Comparison of ENCODE assay signal across 13 cellular contexts in genomic region chr7:43757073-43757720, GRCh38. TPM values are rescaled to one million over a fixed set of nuclear protein-coding genes. Genes with fewer than 3 reads are reported as not detected.
A peak's percentile ranks its signal among the peaks of the same experiment; 100 is the strongest.
DNase-seq lines count a peak whose midpoint lies in the region; ATAC-seq and TF ChIP-seq lines count a peak whose summit lies in the region.
"Had no signal": no experiment of that assay in that cellular context is flagged by ENCODE, and none has a peak within 500 bp of the region (broad histone marks: within the 10 kb centered on the region; RNA-seq: fewer than 3 reads in every experiment).

No MANE protein-coding gene starts in this region.

- H3K4me3 Mint-ChIP-seq in activated naive CD4-positive, alpha-beta T cell treated with anti-CD3 and anti-CD28 coated beads, Interleukin-2, amount 50 U/mL, for 24 hours, result peak overlapping the region; percentile 70
- H3K4me3 Mint-ChIP-seq in activated B cell treated with CpG ODN at 0.5 μM for 24 hours, result peak overlapping the region; percentile 80
- peak overlapping the region; percentile 80 for H3K4me3 Mint-ChIP-seq in glutamatergic neuron (ENCODE audit: unreplicated experiment)
- peak overlapping the region; percentile 23 for H3K4me3 Mint-ChIP-seq in stimulated activated memory B cell treated with anti-CD40 and anti-IgM and Interleukin-4, amounts not matched to agents 10 μg/mL and 1 μg/mL and 100 μg/mL, for 72 hours

- POLR2A ChIA-PET in activated B cell treated with CpG ODN at 0.5 μM for 24 hours (lab: Charles Lee), result interaction anchor here (1.7 kb wide), 1 partner anchor 174 kb away, joined by 5 read pairs; the partner anchor contains the start of gene STK17A

- TF ChIP-seq CTCF in activated B cell treated with CpG ODN at 0.5 μM for 24 hours (IDR thresholded peaks at IDR 0.05) (no peak), glutamatergic neuron (IDR thresholded peaks at IDR 0.05; ENCODE audit: partially characterized antibody, unreplicated experiment) (no peak)

- H3K36me3 Mint-ChIP-seq in activated naive CD4-positive, alpha-beta T cell treated with anti-CD3 and anti-CD28 coated beads, Interleukin-2, amount 50 U/mL, for 24 hours, result no peaks in the 10 kb centered on the region
- H3K36me3 Mint-ChIP-seq in activated B cell treated with CpG ODN at 0.5 μM for 24 hours (ENCODE audit: low read depth) (no peaks in the 10 kb centered on the region), glutamatergic neuron (ENCODE audit: unreplicated experiment) (no peaks in the 10 kb centered on the region)
- H3K36me3 Mint-ChIP-seq in stimulated activated memory B cell treated with anti-CD40 and anti-IgM and Interleukin-4, amounts not matched to agents 10 μg/mL and 1 μg/mL and 100 μg/mL, for 72 hours, result no peaks in the 10 kb centered on the region

- H3K9me3 Mint-ChIP-seq in activated naive CD4-positive, alpha-beta T cell treated with anti-CD3 and anti-CD28 coated beads, Interleukin-2, amount 50 U/mL, for 24 hours, result no peaks in the 10 kb centered on the region
- H3K9me3 Mint-ChIP-seq in activated B cell treated with CpG ODN at 0.5 μM for 24 hours (no peaks in the 10 kb centered on the region), glutamatergic neuron (ENCODE audit: unreplicated experiment) (peaks cover 15% of the 10 kb centered on the region)
- no peaks in the 10 kb centered on the region for H3K9me3 Mint-ChIP-seq in stimulated activated memory B cell treated with anti-CD40 and anti-IgM and Interleukin-4, amounts not matched to agents 10 μg/mL and 1 μg/mL and 100 μg/mL, for 72 hours

- H3K27me3 Mint-ChIP-seq in activated naive CD4-positive, alpha-beta T cell treated with anti-CD3 and anti-CD28 coated beads, Interleukin-2, amount 50 U/mL, for 24 hours, result no peaks in the 10 kb centered on the region
- no peaks in the 10 kb centered on the region for H3K27me3 Mint-ChIP-seq in activated B cell treated with CpG ODN at 0.5 μM for 24 hours
- H3K27me3 Mint-ChIP-seq in glutamatergic neuron (ENCODE audit: unreplicated experiment), result peaks cover 3% of the 10 kb centered on the region
- no peaks in the 10 kb centered on the region for H3K27me3 Mint-ChIP-seq in stimulated activated memory B cell treated with anti-CD40 and anti-IgM and Interleukin-4, amounts not matched to agents 10 μg/mL and 1 μg/mL and 100 μg/mL, for 72 hours

- no peak for DNase-seq in activated naive CD4-positive, alpha-beta T cell treated with anti-CD3 and anti-CD28 coated beads, Interleukin-2, amount 50 U/mL, for 16 hours
- DNase-seq in activated B cell treated with CpG ODN at 0.5 μM for 24 hours, result no peak
- no peak for DNase-seq in glutamatergic neuron
- DNase-seq in NCI-H2081 (lab: John Stamatoyannopoulos, UW), result no peak
- no peak for DNase-seq in dermis blood vessel endothelial cell
- DNase-seq: AML-193; effector CD8-positive, alpha-beta T cell; NCI-H1930 had no signal

- no peak for ATAC-seq in activated B cell treated with CpG ODN at 0.5 μM for 24 hours (ENCODE audit: low read depth)
- no peak for ATAC-seq in stimulated activated memory B cell treated with anti-CD40 and anti-IgM and Interleukin-4, amounts not matched to agents 10 μg/mL and 1 μg/mL and 100 μg/mL, for 72 hours
- no peak for ATAC-seq in HG03139 (IDR thresholded peaks at IDR 0.05; ENCODE audit: unreplicated experiment)
- ATAC-seq: activated CD4-positive, CD25-positive, alpha-beta regulatory T cell treated with anti-CD3 and anti-CD28 coated beads, Interleukin-2, amount 50 U/mL, for 24 hours; left lobe of liver had no signal

- intact Hi-C loops in activated B cell treated with CpG ODN at 0.5 μM for 24 hours (cut with micrococcal nuclease), result no loop called here

- peak overlapping the region; percentile 31 for H3K27ac Mint-ChIP-seq in activated naive CD4-positive, alpha-beta T cell treated with anti-CD3 and anti-CD28 coated beads, Interleukin-2, amount 50 U/mL, for 24 hours
- H3K27ac Mint-ChIP-seq in activated B cell treated with CpG ODN at 0.5 μM for 24 hours, result no peak overlapping the region
- peak overlapping the region; percentile 94 for H3K27ac Mint-ChIP-seq in glutamatergic neuron (ENCODE audit: unreplicated experiment)
- peak overlapping the region; percentile 3 for H3K27ac Mint-ChIP-seq in stimulated activated memory B cell treated with anti-CD40 and anti-IgM and Interleukin-4, amounts not matched to agents 10 μg/mL and 1 μg/mL and 100 μg/mL, for 72 hours

- H3K4me1 Mint-ChIP-seq in activated naive CD4-positive, alpha-beta T cell treated with anti-CD3 and anti-CD28 coated beads, Interleukin-2, amount 50 U/mL, for 24 hours, result peaks cover 33% of the 10 kb centered on the region
- peaks cover 11% of the 10 kb centered on the region for H3K4me1 Mint-ChIP-seq in activated B cell treated with CpG ODN at 0.5 μM for 24 hours
- peaks cover 28% of the 10 kb centered on the region for H3K4me1 Mint-ChIP-seq in glutamatergic neuron (ENCODE audit: low read depth, unreplicated experiment)
- H3K4me1 Mint-ChIP-seq in stimulated activated memory B cell treated with anti-CD40 and anti-IgM and Interleukin-4, amounts not matched to agents 10 μg/mL and 1 μg/mL and 100 μg/mL, for 72 hours, result peaks cover 17% of the 10 kb centered on the region

- CTCF ChIA-PET in activated B cell treated with CpG ODN at 0.5 μM for 24 hours (lab: Charles Lee), result no interaction called here

RNA-seq across cellular contexts. Expression of gene BLVRA, which starts 1.3 kb away (rescaled TPM):
- 8.5 and 10.2 TPM in 2 replicates for total RNA-seq in activated B cell treated with CpG ODN at 0.5 μM for 24 hours
- total RNA-seq in glutamatergic neuron (ENCODE audit: unreplicated experiment), result 63.4 TPM
- total RNA-seq in dermis blood vessel endothelial cell, result 22.8 and 32.0 TPM in 2 replicates

RNA-seq across cellular contexts. Expression of gene COA1, which starts 27.9 kb away (rescaled TPM):
- 49.2 and 56.9 TPM in 2 replicates for total RNA-seq in activated B cell treated with CpG ODN at 0.5 μM for 24 hours
- total RNA-seq in glutamatergic neuron (ENCODE audit: unreplicated experiment), result 73.7 TPM
- total RNA-seq in dermis blood vessel endothelial cell, result 37.2 and 47.3 TPM in 2 replicates

Comparison
In these comparisons a context has a peak if more than half of its experiments do, and no peak if none do; other contexts are left out.
1. H3K4me3 Mint-ChIP-seq: peak in every context shown above with its lines; median percentile 80 in activated B cell treated with CpG ODN at 0.5 μM for 24 hours; 80 in glutamatergic neuron; 70 in activated naive CD4-positive, alpha-beta T cell treated with anti-CD3 and anti-CD28 coated beads, Interleukin-2, amount 50 U/mL, for 24 hours; 23 in stimulated activated memory B cell treated with anti-CD40 and anti-IgM and Interleukin-4, amounts not matched to agents 10 μg/mL and 1 μg/mL and 100 μg/mL, for 72 hours.